In the genomic region with DNA sequence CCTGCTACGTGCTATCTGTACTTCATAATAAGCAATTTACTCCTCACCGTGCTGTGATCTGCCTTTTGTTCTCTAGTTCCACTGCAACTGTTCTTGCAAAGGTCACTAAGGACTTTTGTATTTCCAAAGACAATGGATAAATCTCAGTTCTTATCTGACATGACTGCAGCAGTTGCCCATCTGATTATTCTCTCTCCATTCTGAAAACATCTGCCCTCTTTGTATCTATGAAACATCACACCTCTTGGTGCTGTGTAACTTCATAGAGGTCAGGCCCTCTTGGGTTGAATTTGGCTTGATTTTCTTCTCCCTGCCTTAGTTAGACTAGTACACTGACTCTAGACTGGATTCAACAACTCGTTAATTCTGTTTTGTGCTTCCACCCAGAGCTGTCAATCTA, we compare ENCODE assay signal across 1 cellular context.
TF ChIP-seq lines count a peak whose summit lies in the region.

No MANE protein-coding gene starts in this region.

TF ChIP-seq in SK-N-SH treated with all-trans-retinoic acid at 6 μM for 48 hours, 23 proteins besides CTCF, POLR2A, EP300 and RAD21 (continued from another document):
- no peak for TF ChIP-seq POU6F1 (CRISPR knock-in tag; IDR thresholded peaks at IDR 0.05; ENCODE audit: borderline replicate concordance, low read depth)
- TF ChIP-seq ESRRG (CRISPR knock-in tag; IDR thresholded peaks at IDR 0.05): no peak
- TF ChIP-seq PPARA (CRISPR knock-in tag; IDR thresholded peaks at IDR 0.05; ENCODE audit: borderline replicate concordance): no peak
- TF ChIP-seq ARNTL (CRISPR knock-in tag; IDR thresholded peaks at IDR 0.05; ENCODE audit: borderline replicate concordance, low read depth): no peak
- TF ChIP-seq ZC3H10 (CRISPR knock-in tag; IDR thresholded peaks at IDR 0.05): no peak
- TF ChIP-seq, protein P1, sequence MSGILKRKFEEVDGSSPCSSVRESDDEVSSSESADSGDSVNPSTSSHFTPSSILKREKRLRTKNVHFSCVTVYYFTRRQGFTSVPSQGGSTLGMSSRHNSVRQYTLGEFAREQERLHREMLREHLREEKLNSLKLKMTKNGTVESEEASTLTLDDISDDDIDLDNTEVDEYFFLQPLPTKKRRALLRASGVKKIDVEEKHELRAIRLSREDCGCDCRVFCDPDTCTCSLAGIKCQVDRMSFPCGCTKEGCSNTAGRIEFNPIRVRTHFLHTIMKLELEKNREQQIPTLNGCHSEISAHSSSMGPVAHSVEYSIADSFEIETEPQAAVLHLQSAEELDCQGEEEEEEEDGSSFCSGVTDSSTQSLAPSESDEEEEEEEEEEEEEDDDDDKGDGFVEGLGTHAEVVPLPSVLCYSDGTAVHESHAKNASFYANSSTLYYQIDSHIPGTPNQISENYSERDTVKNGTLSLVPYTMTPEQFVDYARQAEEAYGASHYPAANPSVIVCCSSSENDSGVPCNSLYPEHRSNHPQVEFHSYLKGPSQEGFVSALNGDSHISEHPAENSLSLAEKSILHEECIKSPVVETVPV (CRISPR knock-in tag; IDR thresholded peaks at IDR 0.05): no peak
- TF ChIP-seq, protein P2, sequence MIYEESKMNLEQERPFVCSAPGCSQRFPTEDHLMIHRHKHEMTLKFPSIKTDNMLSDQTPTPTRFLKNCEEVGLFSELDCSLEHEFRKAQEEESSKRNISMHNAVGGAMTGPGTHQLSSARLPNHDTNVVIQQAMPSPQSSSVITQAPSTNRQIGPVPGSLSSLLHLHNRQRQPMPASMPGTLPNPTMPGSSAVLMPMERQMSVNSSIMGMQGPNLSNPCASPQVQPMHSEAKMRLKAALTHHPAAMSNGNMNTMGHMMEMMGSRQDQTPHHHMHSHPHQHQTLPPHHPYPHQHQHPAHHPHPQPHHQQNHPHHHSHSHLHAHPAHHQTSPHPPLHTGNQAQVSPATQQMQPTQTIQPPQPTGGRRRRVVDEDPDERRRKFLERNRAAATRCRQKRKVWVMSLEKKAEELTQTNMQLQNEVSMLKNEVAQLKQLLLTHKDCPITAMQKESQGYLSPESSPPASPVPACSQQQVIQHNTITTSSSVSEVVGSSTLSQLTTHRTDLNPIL (CRISPR knock-in tag; IDR thresholded peaks at IDR 0.05; ENCODE audit: low read depth): no peak
- TF ChIP-seq BACH2 (CRISPR knock-in tag; IDR thresholded peaks at IDR 0.05; ENCODE audit: borderline replicate concordance): no peak
